In the genomic region with DNA sequence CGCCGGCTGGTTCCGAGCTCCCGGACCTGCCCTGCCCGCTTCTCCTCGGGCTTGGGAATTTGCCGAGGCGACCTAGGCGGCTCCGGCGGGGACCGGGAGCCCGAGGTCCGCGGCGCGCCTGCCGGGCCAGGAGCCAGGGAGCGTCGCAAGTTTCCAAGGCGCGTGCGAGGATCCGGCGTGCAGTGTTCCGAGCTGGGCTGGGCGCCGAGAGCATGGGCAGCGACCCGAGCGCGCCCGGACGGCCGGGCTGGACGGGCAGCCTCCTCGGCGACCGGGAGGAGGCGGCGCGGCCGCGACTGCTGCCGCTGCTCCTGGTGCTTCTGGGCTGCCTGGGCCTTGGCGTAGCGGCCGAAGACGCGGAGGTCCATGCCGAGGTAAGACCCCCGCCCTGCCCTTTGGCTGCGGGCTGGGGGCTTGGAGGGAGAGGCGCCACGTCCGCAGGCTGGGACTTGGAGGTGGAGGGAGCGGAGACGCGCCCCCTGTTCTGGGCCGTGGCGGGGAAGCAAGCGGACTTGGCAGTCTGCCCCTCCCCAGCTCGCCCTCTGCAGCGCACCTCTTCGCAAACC, we compare ENCODE assay signal across 8 cellular contexts. TPM values are rescaled to one million over a fixed set of nuclear protein-coding genes. Genes with fewer than 3 reads are reported as not detected.
DNase-seq lines count a peak whose midpoint lies in the region; ATAC-seq, FAIRE-seq and TF ChIP-seq lines count a peak whose summit lies in the region.

No MANE protein-coding gene starts in this region.

- H3K4me1 Mint-ChIP-seq in stimulated activated naive CD8-positive, alpha-beta T cell treated with anti-CD3 and anti-CD28 coated beads, Interleukin-15, amount 100 ng/mL, for 72 hours, result peaks cover 11% of the 10 kb centered on the region

- peak; percentile 15 for ATAC-seq in GM19397 (IDR thresholded peaks at IDR 0.05; ENCODE audit: unreplicated experiment)
- peak; percentile 29 for ATAC-seq in stimulated activated naive CD8-positive, alpha-beta T cell treated with anti-CD3 and anti-CD28 coated beads, Interleukin-15, amount 100 ng/mL, for 72 hours
- no peak for ATAC-seq in GM21390 (IDR thresholded peaks at IDR 0.05; ENCODE audit: unreplicated experiment)
- ATAC-seq in HG03439 (IDR thresholded peaks at IDR 0.05; ENCODE audit: unreplicated experiment), result no peak

- no TSS peak for BruUV-seq in OCI-LY7 (replicated peaks; lab: Mats Ljungman, UMichigan)

- H3K9me2 ChIP-seq in OCI-LY7 (ENCODE audit: insufficient read depth, low read length), result no peaks in the 10 kb centered on the region

- no peaks in the 10 kb centered on the region for H3K4me1 ChIP-seq in OCI-LY7 (ENCODE audit: insufficient read depth, low read length, poor library complexity, severe bottlenecking)

- intact Hi-C loops in OCI-LY7 (cut with micrococcal nuclease; ENCODE audit: unreplicated experiment), result loop anchor here (5.0 kb wide), 1 partner anchor 171 kb away; a partner anchor contains a TSS

- DNase-seq in BJ (ENCODE audit: low read depth) (no peak), OCI-LY7 (ENCODE audit: low spot score) (no peak), bronchial epithelial cell (ENCODE audit: low read depth) (no peak), kidney tubule cell (ENCODE audit: low spot score) (peak; percentile 53)
- DNase-seq in stimulated activated naive CD8-positive, alpha-beta T cell treated with anti-CD3 and anti-CD28 coated beads, Interleukin-15, amount 100 ng/mL, for 72 hours, result peak in 1 of 2 donors; percentile 41

- H3K4me2 ChIP-seq in OCI-LY7 (ENCODE audit: low read length), result peak overlapping the region; percentile 95

- peaks cover 9% of the 10 kb centered on the region for H3K27me3 ChIP-seq in BJ (ENCODE audit: control insufficient read depth, insufficient read depth, low read length)
- no peaks in the 10 kb centered on the region for H3K27me3 ChIP-seq in bronchial epithelial cell (ENCODE audit: control insufficient read depth, insufficient read depth, low read length)

- peak overlapping the region; percentile 59; the same call in 1 of the 2 replicates for H2AFZ ChIP-seq in OCI-LY7 (ENCODE audit: low read length)

- H3K36me3 ChIP-seq in BJ (ENCODE audit: control insufficient read depth, insufficient read depth, low read length) (no peaks in the 10 kb centered on the region), OCI-LY7 (ENCODE audit: insufficient read depth, low read length) (no peaks in the 10 kb centered on the region), bronchial epithelial cell (ENCODE audit: control insufficient read depth, insufficient read depth, low read length) (no peaks in the 10 kb centered on the region)

- CTCF ChIA-PET in BJ (lab: Yijun Ruan, JAX) (interaction anchor here (0.9 to 5.3 kb wide), 3 partner anchors 95 to 102 kb away, joined by 3 to 32 read pairs (median 27); a partner anchor contains a TSS), OCI-LY7 (lab: Charles Lee; ENCODE audit: unreplicated experiment) (no interaction called here)

- no peak overlapping the region for H3K27ac ChIP-seq in OCI-LY7 (ENCODE audit: low read depth, low read length, poor library complexity, severe bottlenecking)

- POLR2A ChIA-PET in BJ (lab: Charles Lee) (no interaction called here), OCI-LY7 (lab: Charles Lee) (no interaction called here)

- peak overlapping the region; percentile 53 for H3K4me3 ChIP-seq in BJ (ENCODE audit: low read depth, low read length)
- H3K4me3 ChIP-seq in OCI-LY7 (ENCODE audit: low read depth, low read length, poor library complexity, severe bottlenecking), result peak overlapping the region; percentile 66
- H3K4me3 ChIP-seq in bronchial epithelial cell (ENCODE audit: low read depth, low read length), result peak overlapping the region; percentile 42

- H4K20me1 ChIP-seq in OCI-LY7 (ENCODE audit: insufficient read depth, low read length), result no peaks in the 10 kb centered on the region

- no peaks in the 10 kb centered on the region for H3K9me3 Mint-ChIP-seq in stimulated activated naive CD8-positive, alpha-beta T cell treated with anti-CD3 and anti-CD28 coated beads, Interleukin-15, amount 100 ng/mL, for 72 hours

- TF ChIP-seq CTCF in BJ (IDR thresholded peaks at IDR 0.05; ENCODE audit: insufficient read depth, low read depth, low read length) (no peak), OCI-LY7 (conservative IDR thresholded peaks at IDR 0.05; ENCODE audit: low read length) (no peak), bronchial epithelial cell (IDR thresholded peaks at IDR 0.05; ENCODE audit: insufficient read depth, low read length, severe bottlenecking) (no peak)

- H3K27me3 Mint-ChIP-seq in stimulated activated naive CD8-positive, alpha-beta T cell treated with anti-CD3 and anti-CD28 coated beads, Interleukin-15, amount 100 ng/mL, for 72 hours, result peaks cover 20% of the 10 kb centered on the region

- H3K27ac Mint-ChIP-seq in stimulated activated naive CD8-positive, alpha-beta T cell treated with anti-CD3 and anti-CD28 coated beads, Interleukin-15, amount 100 ng/mL, for 72 hours, result no peak overlapping the region

- peak overlapping the region; percentile 42 to 71 for H3K4me3 Mint-ChIP-seq in stimulated activated naive CD8-positive, alpha-beta T cell treated with anti-CD3 and anti-CD28 coated beads, Interleukin-15, amount 100 ng/mL, for 72 hours

- FAIRE-seq in bronchial epithelial cell (lab: Jason Lieb, UNC), result no peak

- no peaks in the 10 kb centered on the region for H3K79me2 ChIP-seq in OCI-LY7 (ENCODE audit: insufficient read depth, low read depth, low read length)

- H3K9me3 ChIP-seq in OCI-LY7 (ENCODE audit: low read length), result no peaks in the 10 kb centered on the region

RNA-seq across cellular contexts. Expression of a gene that starts 0.7 kb away (rescaled TPM):
- 0.71 and 1.1 TPM in 2 replicates for polyA plus RNA-seq in BJ (2011; rRNA removed)
- 0.67 and 2.0 TPM in 2 replicates for polyA minus RNA-seq in BJ (2011; rRNA and poly(A)+ RNA removed)
- total RNA-seq in OCI-LY7 (2014; rRNA removed; shearing (Covaris generic)), result not detected in 2 replicates
- total RNA-seq in OCI-LY7 (2022) (0.18 and 0.21 TPM in 2 replicates), bronchial epithelial cell (7.9 and 8.4 TPM in 2 replicates)

RNA-seq across cellular contexts. Expression of a gene that starts 25.0 kb away (rescaled TPM):
- 48.7 and 86.2 TPM in 2 replicates for polyA plus RNA-seq in BJ (2011; rRNA removed)
- polyA minus RNA-seq in BJ (2011; rRNA and poly(A)+ RNA removed), result 45.0 and 49.4 TPM in 2 replicates
- total RNA-seq in OCI-LY7 (2014; rRNA removed; shearing (Covaris generic)), result 10.4 and 12.5 TPM in 2 replicates
- 39.5 and 48.3 TPM in 2 replicates for total RNA-seq in OCI-LY7 (2022)
- 25.5 and 29.5 TPM in 2 replicates for total RNA-seq in bronchial epithelial cell

RNA-seq across cellular contexts. Expression of a gene that starts 25.8 kb away (rescaled TPM):
- polyA plus RNA-seq in BJ (2011; rRNA removed), result 4.9 and 5.8 TPM in 2 replicates
- polyA minus RNA-seq in BJ (2011; rRNA and poly(A)+ RNA removed), result 4.7 and 5.1 TPM in 2 replicates
- 4.2 and 4.7 TPM in 2 replicates for total RNA-seq in OCI-LY7 (2014; rRNA removed; shearing (Covaris generic))
- 12.7 and 13.0 TPM in 2 replicates for total RNA-seq in OCI-LY7 (2022)
- 2.4 and 3.8 TPM in 2 replicates for total RNA-seq in bronchial epithelial cell

RNA-seq across cellular contexts. Expression of a gene that starts 55.3 kb away (rescaled TPM):
- polyA plus RNA-seq in BJ (2011; rRNA removed), result not detected in 2 replicates
- not detected in 2 replicates for polyA minus RNA-seq in BJ (2011; rRNA and poly(A)+ RNA removed)
- not detected in 2 replicates for total RNA-seq in OCI-LY7 (2014; rRNA removed; shearing (Covaris generic))
- not detected in 2 replicates for total RNA-seq in OCI-LY7 (2022)
- under 0.01 and 0.26 TPM in 2 replicates for total RNA-seq in bronchial epithelial cell

Comparison
In these comparisons a context has a peak if more than half of its experiments do, and no peak if none do; other contexts are left out.
1. ATAC-seq: peak in GM19397 (single experiment) and stimulated activated naive CD8-positive, alpha-beta T cell treated with anti-CD3 and anti-CD28 coated beads, Interleukin-15, amount 100 ng/mL, for 72 hours (single experiment); none in GM21390 (single experiment) and HG03439 (single experiment).
2. Peak in every context shown above with its lines, with median percentiles within 50 percentile points of each other: H3K4me3 ChIP-seq.